In genomic region chr5:75617746-75618352, GRCh38 we compare ENCODE assay signal across 20 cellular contexts. TPM values are rescaled to one million over a fixed set of nuclear protein-coding genes. Genes with fewer than 3 reads are reported as not detected.
DNase-seq lines count a peak whose midpoint lies in the region; ATAC-seq and TF ChIP-seq lines count a peak whose summit lies in the region.
"Had no signal": no experiment of that assay in that cellular context is flagged by ENCODE, and none has a peak within 500 bp of the region (broad histone marks: within the 10 kb centered on the region; RNA-seq: fewer than 3 reads in every experiment).

No MANE protein-coding gene starts in this region.

- intact Hi-C loops in prostate gland (cut with DNase I), result no loop called here
- intact Hi-C loops in tibial artery (cut with DNase I; ENCODE audit: low total_unique reads), result no loop called here

- TF ChIP-seq CTCF in astrocyte of the spinal cord (IDR thresholded peaks at IDR 0.05; ENCODE audit: low read depth, low read length) (no peak), prostate gland (IDR thresholded peaks at IDR 0.05) (no peak), tibial artery (IDR thresholded peaks at IDR 0.05) (no peak)

- in situ Hi-C loops in astrocyte of the spinal cord (cut with HindIII; ENCODE audit: low sequenced_read_pairs), result no loop called here

- H3K27ac ChIP-seq in prostate gland (peak overlapping the region; percentile 38 to 48), tibial artery (no peak overlapping the region)
- H3K27ac ChIP-seq: heart left ventricle, RWPE1 had no signal

- ATAC-seq in HG02938 (IDR thresholded peaks at IDR 0.05; ENCODE audit: unreplicated experiment), result no peak
- ATAC-seq in GM18858 (IDR thresholded peaks at IDR 0.05; ENCODE audit: unreplicated experiment), result no peak
- ATAC-seq: activated naive CD8-positive, alpha-beta T cell treated with anti-CD3 and anti-CD28 coated beads, Interleukin-2, amount 50 U/mL, for 24 hours; CD8-positive, alpha-beta T cell; heart left ventricle; natural killer cell treated with Interleukin-12 subunit alpha and Interleukin-12 subunit beta and Interleukin-15 and Interleukin-18, amount 100 ng/mL, for 72 hours had no signal

- WGBS in prostate gland, result 80% methylated on average over 5 of the region's 5 CpGs

- H3K9me3 ChIP-seq in prostate gland (no peaks in the 10 kb centered on the region), tibial artery (no peaks in the 10 kb centered on the region)
- H3K9me3 ChIP-seq: esophagus squamous epithelium, heart left ventricle had no signal

- H3K4me1 ChIP-seq in prostate gland (replicated peaks), result peaks cover 8% of the 10 kb centered on the region
- no peaks in the 10 kb centered on the region for H3K4me1 ChIP-seq in tibial artery

- DNase-seq in EL (peak; percentile 64), astrocyte of the spinal cord (ENCODE audit: low read depth, low spot score) (peak; percentile 56), iris pigment epithelial cell (ENCODE audit: low read depth) (peak; percentile 93), prostate gland (ENCODE audit: low spot score) (no peak), Kasumi-1 (lab: John Stamatoyannopoulos, UW) (no peak), tibial artery (no peak)
- DNase-seq: activated CD4-positive, alpha-beta T cell treated with anti-CD3 and anti-CD28 coated beads for 48 hours; activated naive CD8-positive, alpha-beta T cell treated with anti-CD3 and anti-CD28 coated beads, Interleukin-2, amount 50 U/mL, for 24 hours; CD8-positive, alpha-beta T cell; DMS53; esophagus squamous epithelium; heart left ventricle; NCI-H2107; NCI-H510A treated with DMSO at 0.1 percent for 48 hours; substantia nigra had no signal

- no peaks in the 10 kb centered on the region for H3K27me3 ChIP-seq in prostate gland (replicated peaks; ENCODE audit: insufficient read depth)
- H3K27me3 ChIP-seq in tibial artery, result no peaks in the 10 kb centered on the region
- H3K27me3 ChIP-seq: esophagus squamous epithelium, heart left ventricle had no signal

- TF ChIP-seq POLR2A in prostate gland (IDR thresholded peaks at IDR 0.05), result no peak

- no peak overlapping the region for H3K4me3 ChIP-seq in astrocyte of the spinal cord (ENCODE audit: low read depth, low read length)
- no peak overlapping the region for H3K4me3 ChIP-seq in prostate gland
- H3K4me3 ChIP-seq in tibial artery, result no peak overlapping the region
- H3K4me3 ChIP-seq: esophagus squamous epithelium, heart left ventricle, lung had no signal

- no peaks in the 10 kb centered on the region for H3K36me3 ChIP-seq in prostate gland
- H3K36me3 ChIP-seq in tibial artery, result no peaks in the 10 kb centered on the region
- H3K36me3 ChIP-seq: esophagus squamous epithelium, heart left ventricle had no signal

RNA-seq across cellular contexts. Expression of gene ANKDD1B, which starts 6.6 kb away (rescaled TPM):
- 1 to 10 TPM; 1.9 to 2.7 TPM for total RNA-seq in prostate gland
- total RNA-seq: CD8-positive, alpha-beta T cell had no signal

Comparison
In these comparisons a context has a peak if more than half of its experiments do, and no peak if none do; other contexts are left out.
1. DNase-seq: peak in EL (single experiment), astrocyte of the spinal cord (single experiment) and iris pigment epithelial cell (single experiment); none in prostate gland (single experiment), Kasumi-1 (0 of 2) and tibial artery (0 of 2).
2. H3K27ac ChIP-seq: peak in prostate gland (2 of 2); none in tibial artery (0 of 2).